ENCODE assay signal across 21 cellular contexts in genomic region chr5:10559883-10560282, GRCh38.
"Had no signal": no experiment of that assay in that cellular context is flagged by ENCODE, and none has a peak within 500 bp of the region (broad histone marks: within the 10 kb centered on the region; RNA-seq: fewer than 3 reads in every experiment).

No MANE protein-coding gene starts in this region.

- DNase-seq: activated CD4-positive, alpha-beta T cell treated with anti-CD3 and anti-CD28 coated beads for 48 hours; activated CD8-positive, alpha-beta T cell treated with anti-CD3 and anti-CD28 coated beads for 36 hours; activated naive CD4-positive, alpha-beta T cell; activated T-cell treated with anti-CD3 and anti-CD28 coated beads, Interleukin-2, amount 50 U/mL, for 1 hour; anterior cingulate cortex; cerebellar nuclear complex; effector memory CD4-positive, alpha-beta T cell; esophagus squamous epithelium; hippocampal formation; left lung; naive B cell; psoas muscle; right cardiac atrium; SK-N-SH; small intestine; stimulated activated CD4-positive, alpha-beta T cell treated with anti-CD3 and anti-CD28 coated beads, Interleukin-4, amount 100 ng/mL, for 1 hour; T-cell had no signal

- H3K4me2 ChIP-seq: SK-N-SH had no signal

- H3K27ac ChIP-seq: breast epithelium, left lung, psoas muscle, thoracic aorta had no signal

- H3K36me3 ChIP-seq: breast epithelium, esophagus squamous epithelium, left lung, thoracic aorta had no signal

- H3K4me3 ChIP-seq: breast epithelium, esophagus squamous epithelium, left lung, psoas muscle, thoracic aorta had no signal

- H3K9me3 ChIP-seq: breast epithelium, esophagus squamous epithelium, left lung, psoas muscle, SK-N-SH, thoracic aorta had no signal

- ATAC-seq: activated CD8-positive, alpha-beta T cell treated with anti-CD3 and anti-CD28 coated beads for 36 hours; activated T-helper 17 cell treated with anti-CD3 and anti-CD28 coated beads, Interleukin-2, amount 50 U/mL, for 72 hours; left lung; psoas muscle; right cardiac atrium; T-cell; WTC11 had no signal

- H3K9ac ChIP-seq: SK-N-SH had no signal

- H3K4me1 ChIP-seq: psoas muscle had no signal
